21 cellular contexts compared by ENCODE assay signal in genomic region chr6:159061146-159061545, GRCh38. TPM values are rescaled to one million over a fixed set of nuclear protein-coding genes. Genes with fewer than 3 reads are reported as not detected.
A peak's percentile ranks its signal among the peaks of the same experiment; 100 is the strongest.
DNase-seq lines count a peak whose midpoint lies in the region; ATAC-seq lines count a peak whose summit lies in the region.
"Had no signal": no experiment of that assay in that cellular context is flagged by ENCODE, and none has a peak within 500 bp of the region (broad histone marks: within the 10 kb centered on the region; RNA-seq: fewer than 3 reads in every experiment).

No MANE protein-coding gene starts in this region.

- no peak for DNase-seq in activated T-cell treated with anti-CD3 and anti-CD28 coated beads, Interleukin-2, amount 50 U/mL, for 24 hours
- no peak for DNase-seq in activated T-cell treated with anti-CD3 and anti-CD28 coated beads for 4 hours
- no peak for DNase-seq in T-cell
- DNase-seq in stimulated activated effector memory CD8-positive, alpha-beta T cell treated with anti-CD3 and anti-CD28 coated beads, Interleukin-12 subunit alpha, Interleukin-12 subunit beta, amount 100 ng/mL, for 72 hours (ENCODE audit: low spot score in 2 of 2) = no peak
- no peak for DNase-seq in aorta
- DNase-seq in EL = no peak
- DNase-seq in trophoblast cell = no peak
- DNase-seq: ACHN, adrenal gland, dorsolateral prefrontal cortex, erythroblast, kidney glomerular epithelial cell, mesenchymal stem cell, MG63, NCI-H1694, NCI-H774, nephron progenitor cell, psoas muscle, SIG-M5, small intestine had no signal

- peaks cover 100% of the 10 kb centered on the region for H3K4me1 Mint-ChIP-seq in activated T-cell treated with anti-CD3 and anti-CD28 coated beads, Interleukin-2, amount 50 U/mL, for 24 hours (ENCODE audit: low read depth)
- H3K4me1 Mint-ChIP-seq in T-cell = peaks cover 92 to 97% (median 96%) of the 10 kb centered on the region in 3 donors
- H3K4me1 Mint-ChIP-seq in dendritic cell treated with granulocyte-macrophage colony-stimulating factor and Interleukin-4, amounts not matched to agents 40 ng/mL and 50 ng/mL, for 4 days (ENCODE audit: low read depth) = peaks cover 76% of the 10 kb centered on the region
- H3K4me1 Mint-ChIP-seq in stimulated activated effector memory CD8-positive, alpha-beta T cell treated with anti-CD3 and anti-CD28 coated beads, Interleukin-12 subunit alpha, Interleukin-12 subunit beta, amount 100 ng/mL, for 72 hours = peaks cover 86% of the 10 kb centered on the region
- H3K4me1 Mint-ChIP-seq: nephron progenitor cell had no signal

- no peaks in the 10 kb centered on the region for H3K79me1 ChIP-seq in trophoblast cell (ENCODE audit: low read length)

- peak overlapping the region; percentile 96 for H3K27ac Mint-ChIP-seq in activated T-cell treated with anti-CD3 and anti-CD28 coated beads, Interleukin-2, amount 50 U/mL, for 24 hours
- peak overlapping the region; percentile 98 to 99 for H3K27ac Mint-ChIP-seq in T-cell
- peak overlapping the region; percentile 71 for H3K27ac Mint-ChIP-seq in dendritic cell treated with granulocyte-macrophage colony-stimulating factor and Interleukin-4, amounts not matched to agents 40 ng/mL and 50 ng/mL, for 4 days
- H3K27ac Mint-ChIP-seq in stimulated activated effector memory CD8-positive, alpha-beta T cell treated with anti-CD3 and anti-CD28 coated beads, Interleukin-12 subunit alpha, Interleukin-12 subunit beta, amount 100 ng/mL, for 72 hours = peak overlapping the region; percentile 87
- H3K27ac Mint-ChIP-seq: nephron progenitor cell had no signal

- POLR2A ChIA-PET in T-cell (lab: Charles Lee) = no interaction called here

- intact Hi-C loops in dendritic cell treated with granulocyte-macrophage colony-stimulating factor and Interleukin-4, amounts not matched to agents 40 ng/mL and 50 ng/mL, for 4 days (cut with micrococcal nuclease) = no loop called here
- intact Hi-C loops in aorta (cut with DNase I) = no loop called here

- H3K79me2 ChIP-seq in trophoblast cell (ENCODE audit: control insufficient read depth, insufficient read depth, low read length, poor library complexity) = no peaks in the 10 kb centered on the region

- no peak overlapping the region for H4K8ac ChIP-seq in trophoblast cell (ENCODE audit: low read depth, low read length)

- no peak overlapping the region for H2BK5ac ChIP-seq in trophoblast cell (ENCODE audit: low read depth, low read length, poor library complexity)

- ATAC-seq in T-cell (replicated peaks in 1 of 4) = no peak
- ATAC-seq in stimulated activated effector memory CD8-positive, alpha-beta T cell treated with anti-CD3 and anti-CD28 coated beads, Interleukin-12 subunit alpha, Interleukin-12 subunit beta, amount 100 ng/mL, for 72 hours = no peak
- ATAC-seq in aorta (ENCODE audit: low FRiP score) = no peak
- ATAC-seq: psoas muscle had no signal

- H3K4me3 ChIP-seq in aorta (ENCODE audit: low read length in 2 of 2) (no peak overlapping the region), trophoblast cell (ENCODE audit: low read depth, low read length) (no peak overlapping the region)
- H3K4me3 ChIP-seq: adrenal gland, dorsolateral prefrontal cortex, MG63, psoas muscle had no signal

- no peak overlapping the region for H2BK120ac ChIP-seq in trophoblast cell (ENCODE audit: insufficient read depth, low read length, poor library complexity)

- CTCF ChIA-PET in T-cell (lab: Charles Lee) = no interaction called here

- H3K36me3 ChIP-seq in aorta (ENCODE audit: control insufficient read depth in 1 of 2, insufficient read depth in 2 of 2, low read length in 1 of 2) (no peaks in the 10 kb centered on the region), trophoblast cell (ENCODE audit: control insufficient read depth in 1 of 2, insufficient read depth in 2 of 2, low read length in 2 of 2) (no peaks in the 10 kb centered on the region)
- H3K36me3 ChIP-seq: adrenal gland, MG63 had no signal

- H3K27me3 Mint-ChIP-seq in activated T-cell treated with anti-CD3 and anti-CD28 coated beads, Interleukin-2, amount 50 U/mL, for 24 hours = no peaks in the 10 kb centered on the region
- H3K27me3 Mint-ChIP-seq in T-cell = no peaks in the 10 kb centered on the region
- peaks cover 4% of the 10 kb centered on the region for H3K27me3 Mint-ChIP-seq in dendritic cell treated with granulocyte-macrophage colony-stimulating factor and Interleukin-4, amounts not matched to agents 40 ng/mL and 50 ng/mL, for 4 days

- H3K23ac ChIP-seq in trophoblast cell (ENCODE audit: low read length) = no peak overlapping the region

- no peak overlapping the region for H3K27ac ChIP-seq in aorta (ENCODE audit: low read depth in 1 of 2, low read length in 2 of 2)
- H3K27ac ChIP-seq in trophoblast cell (ENCODE audit: low read depth, low read length) = no peak overlapping the region
- H3K27ac ChIP-seq: adrenal gland, psoas muscle had no signal

- H3K18ac ChIP-seq in trophoblast cell (ENCODE audit: low read length) = no peak overlapping the region

- H3K4me1 ChIP-seq in aorta (ENCODE audit: control insufficient read depth in 1 of 2, insufficient read depth in 2 of 2, low read length in 2 of 2) (no peaks in the 10 kb centered on the region), trophoblast cell (ENCODE audit: control insufficient read depth in 1 of 2, insufficient read depth in 2 of 2, low read length in 2 of 2) (no peaks in the 10 kb centered on the region)
- H3K4me1 ChIP-seq: adrenal gland, psoas muscle had no signal

- WGBS in aorta, 2 donors = 76 to 77% methylated on average over 7 of the region's 7 CpGs
- no CpG with 5 or more reads among the region's 7 CpGs for WGBS in trophoblast cell (ENCODE audit: extremely low coverage, insufficient coverage, insufficient read length)

- H3K4ac ChIP-seq in trophoblast cell (ENCODE audit: low read depth, low read length) = no peak overlapping the region

- H3K9me3 ChIP-seq in aorta (ENCODE audit: control insufficient read depth, low read length) (peaks cover 3% of the 10 kb centered on the region), trophoblast cell (ENCODE audit: insufficient read depth, low read depth, low read length) (peaks cover 8% of the 10 kb centered on the region)
- H3K9me3 ChIP-seq: adrenal gland, MG63, psoas muscle had no signal

- H4K91ac ChIP-seq in trophoblast cell (ENCODE audit: low read depth, low read length) = no peak overlapping the region

- H3K27me3 ChIP-seq in aorta (ENCODE audit: control insufficient read depth in 1 of 2, insufficient read depth in 2 of 2, low read length in 1 of 2) (peaks cover 0 to 2% of the 10 kb centered on the region in 2 donors), trophoblast cell (ENCODE audit: insufficient read depth, low read length) (no peaks in the 10 kb centered on the region)
- H3K27me3 ChIP-seq: adrenal gland had no signal

- H3K9ac ChIP-seq in trophoblast cell (ENCODE audit: low read length) = no peak overlapping the region

- H2AFZ ChIP-seq in trophoblast cell (ENCODE audit: insufficient read depth, low read length, poor library complexity) = no peak overlapping the region

- H3K36me3 Mint-ChIP-seq in activated T-cell treated with anti-CD3 and anti-CD28 coated beads, Interleukin-2, amount 50 U/mL, for 24 hours (ENCODE audit: low read depth) = peaks cover 5% of the 10 kb centered on the region
- H3K36me3 Mint-ChIP-seq in T-cell = no peaks in the 10 kb centered on the region
- H3K36me3 Mint-ChIP-seq in dendritic cell treated with granulocyte-macrophage colony-stimulating factor and Interleukin-4, amounts not matched to agents 40 ng/mL and 50 ng/mL, for 4 days (ENCODE audit: low read depth) = peaks cover 5% of the 10 kb centered on the region
- H3K36me3 Mint-ChIP-seq in stimulated activated effector memory CD8-positive, alpha-beta T cell treated with anti-CD3 and anti-CD28 coated beads, Interleukin-12 subunit alpha, Interleukin-12 subunit beta, amount 100 ng/mL, for 72 hours = peaks cover 12% of the 10 kb centered on the region

- no peak overlapping the region for H3K14ac ChIP-seq in trophoblast cell (ENCODE audit: low read length)

- peaks cover 9% of the 10 kb centered on the region for H3K9me3 Mint-ChIP-seq in activated T-cell treated with anti-CD3 and anti-CD28 coated beads, Interleukin-2, amount 50 U/mL, for 24 hours
- no peaks in the 10 kb centered on the region for H3K9me3 Mint-ChIP-seq in T-cell
- no peaks in the 10 kb centered on the region for H3K9me3 Mint-ChIP-seq in dendritic cell treated with granulocyte-macrophage colony-stimulating factor and Interleukin-4, amounts not matched to agents 40 ng/mL and 50 ng/mL, for 4 days
- no peaks in the 10 kb centered on the region for H3K9me3 Mint-ChIP-seq in stimulated activated effector memory CD8-positive, alpha-beta T cell treated with anti-CD3 and anti-CD28 coated beads, Interleukin-12 subunit alpha, Interleukin-12 subunit beta, amount 100 ng/mL, for 72 hours
- H3K9me3 Mint-ChIP-seq: nephron progenitor cell had no signal

- H3K4me2 ChIP-seq in trophoblast cell (ENCODE audit: low read length) = no peak overlapping the region

- no peak overlapping the region for H3K4me3 Mint-ChIP-seq in activated T-cell treated with anti-CD3 and anti-CD28 coated beads, Interleukin-2, amount 50 U/mL, for 24 hours
- H3K4me3 Mint-ChIP-seq in T-cell = peak overlapping the region in 1 of 3 donors; percentile 77
- no peak overlapping the region for H3K4me3 Mint-ChIP-seq in dendritic cell treated with granulocyte-macrophage colony-stimulating factor and Interleukin-4, amounts not matched to agents 40 ng/mL and 50 ng/mL, for 4 days
- peak overlapping the region; percentile 45 for H3K4me3 Mint-ChIP-seq in stimulated activated effector memory CD8-positive, alpha-beta T cell treated with anti-CD3 and anti-CD28 coated beads, Interleukin-12 subunit alpha, Interleukin-12 subunit beta, amount 100 ng/mL, for 72 hours
- H3K4me3 Mint-ChIP-seq: nephron progenitor cell had no signal

- H4K12ac ChIP-seq in trophoblast cell (ENCODE audit: low read depth, low read length) = no peak overlapping the region

- H2BK12ac ChIP-seq in trophoblast cell (ENCODE audit: low read length) = no peak overlapping the region

- H2AK5ac ChIP-seq in trophoblast cell (ENCODE audit: low read length) = no peak overlapping the region

RNA-seq across cellular contexts. Expression of gene TAGAP, which starts 16.4 kb away (rescaled TPM):
- 100 to 1,000 TPM; 110 to 224 (median 128) TPM for total RNA-seq in T-cell
- 1 to 10 TPM; 5.1 to 5.8 TPM for total RNA-seq in aorta
- 1 to 10 TPM in 1 of 2 donors, under 1 TPM in 1; 0.23 to 2.5 TPM for polyA plus RNA-seq in aorta
- not detected in 2 replicates for polyA plus RNA-seq in trophoblast cell (2013)

Comparison
In these comparisons a context has a peak if more than half of its experiments do, and no peak if none do; other contexts are left out.
1. RNA of gene TAGAP, which starts 16.4 kb away (total RNA-seq): 110 to 224 TPM in T-cell; 5.1 to 5.8 TPM in aorta; every median in the first group is over 10 times any median in the second.
2. Peak in every context shown above with its lines, with median percentiles within 50 percentile points of each other: H3K27ac Mint-ChIP-seq.